ENCODE assay signal across 1 cellular context in genomic region chr14:75933712-75934296, GRCh38.
TF ChIP-seq lines count a peak whose summit lies in the region.

No MANE protein-coding gene starts in this region.

TF ChIP-seq in K562, 482 proteins besides CTCF, POLR2A, EP300 and RAD21 (continued from another document and continues in another):
- TF ChIP-seq ETV5 (CRISPR knock-in tag; IDR thresholded peaks at IDR 0.05; ENCODE audit: low read depth) (no peak), ZNF766 (CRISPR knock-in tag; conservative IDR thresholded peaks at IDR 0.05) (no peak), DMBX1 (CRISPR knock-in tag; IDR thresholded peaks at IDR 0.05; ENCODE audit: borderline replicate concordance) (peak; percentile 89), NFYB (IDR thresholded peaks at IDR 0.05; ENCODE audit: extremely low read depth, insufficient read length) (no peak), ZNF274 (IDR thresholded peaks at IDR 0.05; ENCODE audit: borderline replicate concordance, low read depth, low read length) (no peak), ZBTB5 (IDR thresholded peaks at IDR 0.05) (no peak), ETS2 (tag; IDR thresholded peaks at IDR 0.05; ENCODE audit: borderline replicate concordance, poor library complexity, severe bottlenecking) (no peak), ZNF121 (CRISPR knock-in tag; conservative IDR thresholded peaks at IDR 0.05) (no peak), ZBTB17 (CRISPR knock-in tag; IDR thresholded peaks at IDR 0.05) (peak; percentile 78; the same call in 1 of the 2 replicates), ELF4 (CRISPR knock-in tag; IDR thresholded peaks at IDR 0.05) (0 out of 2 replicates have a peak, but pooled peaks have one; percentile 18), TBL1XR1 (IDR thresholded peaks at IDR 0.05; ENCODE audit: low read length in 2 of 2) (no peak), DIDO1 (tag; IDR thresholded peaks at IDR 0.05; ENCODE audit: low read depth) (no peak), KLF16 (IDR thresholded peaks at IDR 0.05) (no peak), POU5F1 (IDR thresholded peaks at IDR 0.05; ENCODE audit: borderline replicate concordance, low read depth, low read length, partially characterized antibody) (no peak), SMARCA5 (IDR thresholded peaks at IDR 0.05) (no peak), PHF21A (IDR thresholded peaks at IDR 0.05; ENCODE audit: borderline replicate concordance, low read depth) (no peak), HDAC6 (IDR thresholded peaks at IDR 0.05; ENCODE audit: low read depth, low read length) (no peak), DNMT1 (IDR thresholded peaks at IDR 0.05) (no peak), SMC3 (conservative IDR thresholded peaks at IDR 0.05; ENCODE audit: insufficient read depth, low read depth, low read length) (no peak), NR2C1 (IDR thresholded peaks at IDR 0.05) (no peak), NR2C1 (tag; IDR thresholded peaks at IDR 0.05) (peak; percentile 39; the same call in 1 of the 2 replicates), FOXO4 (CRISPR knock-in tag; IDR thresholded peaks at IDR 0.05) (no peak), ZNF395 (CRISPR knock-in tag; IDR thresholded peaks at IDR 0.05) (peak; percentile 53; the same call in 1 of the 2 replicates), KAT8 (IDR thresholded peaks at IDR 0.05; ENCODE audit: low read depth) (no peak), STAT6 (CRISPR knock-in tag; IDR thresholded peaks at IDR 0.05) (no peak), C11orf30 (IDR thresholded peaks at IDR 0.05; ENCODE audit: low read depth) (no peak), KLF1 (tag; IDR thresholded peaks at IDR 0.05) (no peak), NFE2L1 (tag; IDR thresholded peaks at IDR 0.05; ENCODE audit: borderline replicate concordance, low read depth) (no peak), SMARCC2 (IDR thresholded peaks at IDR 0.05; ENCODE audit: low read depth) (no peak), HBP1 (CRISPR knock-in tag; IDR thresholded peaks at IDR 0.05) (no peak), ZBTB12 (CRISPR knock-in tag; IDR thresholded peaks at IDR 0.05) (peak; percentile 29; the same call in 1 of the 2 replicates), PRPF4 (IDR thresholded peaks at IDR 0.05; ENCODE audit: insufficient read depth, low read depth, low read length, poor library complexity, severe bottlenecking) (no peak), FOXP4 (CRISPR knock-in tag; IDR thresholded peaks at IDR 0.05; ENCODE audit: borderline replicate concordance) (no peak), DACH1 (IDR thresholded peaks at IDR 0.05; ENCODE audit: partially characterized antibody) (no peak), THRA (IDR thresholded peaks at IDR 0.05) (no peak), ZNF778 (CRISPR knock-in tag; IDR thresholded peaks at IDR 0.05) (no peak), E4F1 (CRISPR knock-in tag; IDR thresholded peaks at IDR 0.05; ENCODE audit: borderline replicate concordance) (no peak), CHD4 (IDR thresholded peaks at IDR 0.05; ENCODE audit: insufficient read depth, insufficient replicate concordance, low read depth, low read length, poor library complexity, severe bottlenecking) (no peak), TARDBP (IDR thresholded peaks at IDR 0.05) (no peak), TSHZ1 (CRISPR knock-in tag; IDR thresholded peaks at IDR 0.05) (no peak), RAD51 (IDR thresholded peaks at IDR 0.05; ENCODE audit: borderline replicate concordance, low read depth) (no peak), CBFA2T2 (conservative IDR thresholded peaks at IDR 0.05) (0 out of 2 replicates have a peak, but pooled peaks have one; percentile 5), BDP1 (IDR thresholded peaks at IDR 0.05; ENCODE audit: insufficient read depth, insufficient read length) (no peak)
